In the genomic region with DNA sequence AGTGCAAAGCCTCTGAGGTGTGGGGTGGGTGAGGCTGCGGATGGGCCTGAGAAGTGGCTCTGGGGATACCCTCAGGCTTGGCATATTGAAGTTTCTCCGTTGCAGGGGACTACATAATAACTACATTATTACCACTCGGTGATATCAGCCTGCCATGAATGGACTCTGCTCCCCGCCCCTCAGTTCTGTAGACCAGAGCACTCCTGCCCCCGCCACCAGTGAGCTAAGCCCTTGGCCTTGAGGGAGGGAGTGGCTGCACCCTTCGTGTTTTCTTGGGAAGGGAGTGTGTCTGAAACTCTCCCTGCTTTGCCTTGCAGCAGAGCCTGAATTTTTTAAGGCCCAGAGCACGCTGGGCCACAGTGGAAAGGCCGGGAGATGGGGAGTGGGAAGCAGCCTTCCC, we compare ENCODE assay signal across 8 cellular contexts. TPM values are rescaled to one million over a fixed set of nuclear protein-coding genes. Genes with fewer than 3 reads are reported as not detected.
DNase-seq lines count a peak whose midpoint lies in the region; ATAC-seq and TF ChIP-seq lines count a peak whose summit lies in the region.

No MANE protein-coding gene starts in this region.

- peaks cover 46 to 67% (median 60%) of the 10 kb centered on the region in 7 donors for H3K4me1 Mint-ChIP-seq in naive thymus-derived CD4-positive, alpha-beta T cell

- POLR2A ChIA-PET in BJ (lab: Charles Lee): interaction anchor here (0.6 kb wide), 1 partner anchor 71 kb away, joined by 3 read pairs; no protein-coding TSS in a partner anchor
- POLR2A ChIA-PET in naive thymus-derived CD4-positive, alpha-beta T cell (lab: Charles Lee): interaction anchor here (0.6 to 9.5 kb wide), 16 partner anchors 9 to 175 kb away, joined by 3 to 203 read pairs (median 11); partner anchors contain the start of genes KDM2B, MORN3, SETD1B and TMEM120B

- H3K27me3 Mint-ChIP-seq in naive thymus-derived CD4-positive, alpha-beta T cell: no peaks in the 10 kb centered on the region

- H3K9me2 ChIP-seq in MM.1S (replicated peaks; ENCODE audit: insufficient read depth, low read length): no peaks in the 10 kb centered on the region

- H3K79me2 ChIP-seq in MM.1S (ENCODE audit: low read length) (peaks cover 12% of the 10 kb centered on the region), mammary epithelial cell (ENCODE audit: insufficient read depth, low read length) (peaks cover 50% of the 10 kb centered on the region)

- H3K9me3 ChIP-seq in MM.1S (replicated peaks; ENCODE audit: insufficient read depth, low read length): no peaks in the 10 kb centered on the region
- no peaks in the 10 kb centered on the region for H3K9me3 ChIP-seq in mammary epithelial cell (replicated peaks; ENCODE audit: insufficient read depth, low read length)
- no peaks in the 10 kb centered on the region for H3K9me3 ChIP-seq in naive thymus-derived CD4-positive, alpha-beta T cell (ENCODE audit: control insufficient read depth in 2 of 3, low read length in 3 of 3)

- H3K9me3 Mint-ChIP-seq in naive thymus-derived CD4-positive, alpha-beta T cell: no peaks in the 10 kb centered on the region

- H3K27ac ChIP-seq in MM.1S (ENCODE audit: low read length) (no peak overlapping the region), mammary epithelial cell (ENCODE audit: insufficient read depth, low read depth, low read length) (no peak overlapping the region)
- peak overlapping the region; percentile 97 for H3K27ac ChIP-seq in naive thymus-derived CD4-positive, alpha-beta T cell (ENCODE audit: low read depth, low read length)

- no peaks in the 10 kb centered on the region; the same call in 1 of the 2 replicates for H3F3A ChIP-seq in MM.1S (ENCODE audit: insufficient read depth, low read length)

- DNase-seq in BJ (ENCODE audit: low read depth) (no peak), MM.1S (no peak), mammary epithelial cell (no peak), NCI-H446 treated with DMSO at 0.1 percent for 48 hours (lab: John Stamatoyannopoulos, UW) (no peak)
- peak in 1 of 9 donors; percentile 31 for DNase-seq in naive thymus-derived CD4-positive, alpha-beta T cell

- BruUV-seq in mammary epithelial cell (replicated peaks; lab: Mats Ljungman, UMichigan): no TSS peak

- intact Hi-C loops in mammary epithelial cell (cut with micrococcal nuclease): no loop called here
- intact Hi-C loops in naive thymus-derived CD4-positive, alpha-beta T cell (cut with micrococcal nuclease): loop anchor here in 1 of 2 donors (5.0 kb wide), 2 partner anchors 91 to 164 kb away; partner anchors contain the start of gene RHOF

- H3K4me3 ChIP-seq in BJ (ENCODE audit: low read depth, low read length): peak overlapping the region; percentile 59
- peak overlapping the region; percentile 62 for H3K4me3 ChIP-seq in MM.1S (ENCODE audit: low read length)
- H3K4me3 ChIP-seq in mammary epithelial cell (replicated peaks in 1 of 3; ENCODE audit: insufficient read depth in 1 of 3, low read depth in 2 of 3, low read length in 3 of 3): peak overlapping the region in 1 of 3 experiments; percentile 70
- peak overlapping the region; percentile 77 for H3K4me3 ChIP-seq in naive thymus-derived CD4-positive, alpha-beta T cell (ENCODE audit: low read length)

- peak overlapping the region; percentile 76 to 99 (median 94) for H3K4me3 Mint-ChIP-seq in naive thymus-derived CD4-positive, alpha-beta T cell

- in situ Hi-C loops in mammary epithelial cell (cut with MboI; ENCODE audit: low sequenced_read_pairs in 2 of 2): no loop called here

- no peaks in the 10 kb centered on the region for H3K27me3 ChIP-seq in BJ (ENCODE audit: control insufficient read depth, insufficient read depth, low read length)
- no peaks in the 10 kb centered on the region for H3K27me3 ChIP-seq in MM.1S (replicated peaks; ENCODE audit: insufficient read depth, low read length)
- H3K27me3 ChIP-seq in mammary epithelial cell (ENCODE audit: insufficient read depth, low read length): no peaks in the 10 kb centered on the region
- H3K27me3 ChIP-seq in naive thymus-derived CD4-positive, alpha-beta T cell (ENCODE audit: control insufficient read depth in 2 of 2, insufficient read depth in 2 of 2, low read length in 2 of 2): no peaks in the 10 kb centered on the region

- peak overlapping the region; percentile 90 to 98 (median 95) for H3K27ac Mint-ChIP-seq in naive thymus-derived CD4-positive, alpha-beta T cell

- H2AFZ ChIP-seq in MM.1S (ENCODE audit: low read length): no peak overlapping the region
- H2AFZ ChIP-seq in mammary epithelial cell (ENCODE audit: low read depth, low read length): no peak overlapping the region

- H3K36me3 ChIP-seq in BJ (ENCODE audit: control insufficient read depth, insufficient read depth, low read length) (no peaks in the 10 kb centered on the region), MM.1S (replicated peaks; ENCODE audit: insufficient read depth, low read length) (no peaks in the 10 kb centered on the region), mammary epithelial cell (ENCODE audit: insufficient read depth, low read length) (no peaks in the 10 kb centered on the region)
- peaks cover 0 to 13% (median 0%) of the 10 kb centered on the region in 3 experiments for H3K36me3 ChIP-seq in naive thymus-derived CD4-positive, alpha-beta T cell (ENCODE audit: control insufficient read depth in 2 of 3, insufficient read depth in 3 of 3, low read length in 3 of 3)

- no peak overlapping the region for H3K9ac ChIP-seq in MM.1S (ENCODE audit: low read length)
- no peak overlapping the region for H3K9ac ChIP-seq in mammary epithelial cell (ENCODE audit: insufficient read depth, low read length)

- H4K20me1 ChIP-seq in MM.1S (ENCODE audit: insufficient read depth, low read length) (no peaks in the 10 kb centered on the region), mammary epithelial cell (ENCODE audit: insufficient read depth, low read length) (no peaks in the 10 kb centered on the region)

- CTCF ChIA-PET in BJ (lab: Yijun Ruan, JAX): interaction anchor here (0.6 to 6.3 kb wide), 5 partner anchors 9 to 129 kb away, joined by 3 to 75 read pairs (median 7); no protein-coding TSS in a partner anchor
- CTCF ChIA-PET in mammary epithelial cell (lab: Charles Lee; ENCODE audit: low non-redundant PET): no interaction called here
- CTCF ChIA-PET in naive thymus-derived CD4-positive, alpha-beta T cell (lab: Charles Lee): interaction anchor here (0.6 to 9.6 kb wide), 7 partner anchors 29 to 59 kb away, joined by 3 to 150 read pairs (median 11); partner anchors contain the start of gene MORN3

- H3K4me1 ChIP-seq in MM.1S (ENCODE audit: low read length) (peaks cover 6% of the 10 kb centered on the region; the same call in 1 of the 2 replicates), mammary epithelial cell (ENCODE audit: insufficient read depth, low read length) (peaks cover 21% of the 10 kb centered on the region)
- H3K4me1 ChIP-seq in naive thymus-derived CD4-positive, alpha-beta T cell (ENCODE audit: control insufficient read depth in 2 of 2, insufficient read depth in 2 of 2, low read length in 2 of 2): peaks cover 47 to 54% of the 10 kb centered on the region in 2 donors

- H3K36me3 Mint-ChIP-seq in naive thymus-derived CD4-positive, alpha-beta T cell: peaks cover 0 to 30% (median 11%) of the 10 kb centered on the region in 5 donors

- H3K4me2 ChIP-seq in MM.1S (ENCODE audit: low read depth, low read length) (peak overlapping the region; percentile 60; the same call in 1 of the 2 replicates), mammary epithelial cell (ENCODE audit: insufficient read depth, low read depth, low read length) (peak overlapping the region; percentile 83)

- dilution Hi-C loops in mammary epithelial cell (cut with HindIII; ENCODE audit: low sequenced_read_pairs): loop anchor here (25.0 kb wide), 1 partner anchor 134 kb away; no protein-coding TSS in a partner anchor

- ATAC-seq in naive thymus-derived CD4-positive, alpha-beta T cell: no peak
- ATAC-seq in GM21786 (IDR thresholded peaks at IDR 0.05; ENCODE audit: unreplicated experiment) (no peak), HG02840 (IDR thresholded peaks at IDR 0.05; ENCODE audit: low FRiP score, unreplicated experiment) (no peak), GM21717 (IDR thresholded peaks at IDR 0.05; ENCODE audit: unreplicated experiment) (no peak)

- 98% methylated on average over 8 of the region's 8 CpGs for WGBS in mammary epithelial cell (ENCODE audit: low coverage, missing lambda C conversion rate)

- TF ChIP-seq CTCF in BJ (IDR thresholded peaks at IDR 0.05; ENCODE audit: insufficient read depth, low read depth, low read length): no peak
- TF ChIP-seq CTCF in MM.1S (IDR thresholded peaks at IDR 0.05; ENCODE audit: low read length): no peak
- no peak for TF ChIP-seq CTCF in mammary epithelial cell (conservative IDR thresholded peaks at IDR 0.05 in 1 of 2, IDR thresholded peaks at IDR 0.05 in 1 of 2; ENCODE audit: extremely low read depth in 1 of 2, insufficient read depth in 1 of 2, low read depth in 1 of 2, low read length in 2 of 2)

RNA-seq across cellular contexts. Expression of gene ORAI1, which starts 1.7 kb away (rescaled TPM):
- polyA plus RNA-seq in BJ (2011; rRNA removed): 20.3 and 28.3 TPM in 2 replicates
- 20.6 and 20.8 TPM in 2 replicates for polyA minus RNA-seq in BJ (2011; rRNA and poly(A)+ RNA removed)
- 10 to 100 TPM in 1 of 2 donors, 1 to 10 TPM in 1; 3.3 to 23.1 TPM for total RNA-seq in mammary epithelial cell
- 21.8 TPM for polyA plus RNA-seq in mammary epithelial cell
- polyA minus RNA-seq in mammary epithelial cell: 10.4 TPM
- 10 to 100 TPM; 34.4 to 73.5 (median 50.6) TPM for total RNA-seq in naive thymus-derived CD4-positive, alpha-beta T cell
- polyA plus RNA-seq in naive thymus-derived CD4-positive, alpha-beta T cell: 100 to 1,000 TPM; 180 to 256 TPM

RNA-seq across cellular contexts. Expression of gene MORN3, which starts 41.4 kb away (rescaled TPM):
- polyA plus RNA-seq in BJ (2011; rRNA removed) (0.28 and 0.39 TPM in 2 replicates), mammary epithelial cell (0.01 TPM)
- 0.33 TPM in 1 of 2 replicates, not detected in the other for polyA minus RNA-seq in BJ (2011; rRNA and poly(A)+ RNA removed)
- not detected for total RNA-seq in mammary epithelial cell
- polyA minus RNA-seq in mammary epithelial cell: not detected
- total RNA-seq in naive thymus-derived CD4-positive, alpha-beta T cell: 10 to 100 TPM in 2 of 5 experiments, 1 to 10 TPM in 3; 2.3 to 19.2 (median 9.6) TPM
- polyA plus RNA-seq in naive thymus-derived CD4-positive, alpha-beta T cell: 1 to 10 TPM; 2.3 to 8.7 TPM

RNA-seq across cellular contexts. Expression of gene KDM2B, which starts 47.2 kb away (rescaled TPM):
- polyA plus RNA-seq in BJ (2011; rRNA removed): 7.9 and 15.0 TPM in 2 replicates
- polyA minus RNA-seq in BJ (2011; rRNA and poly(A)+ RNA removed): 15.6 and 22.4 TPM in 2 replicates
- total RNA-seq in mammary epithelial cell: 10 to 100 TPM; 18.3 to 21.7 TPM
- 14.3 TPM for polyA plus RNA-seq in mammary epithelial cell
- 20.8 TPM for polyA minus RNA-seq in mammary epithelial cell
- 10 to 100 TPM; 66.4 to 91.7 (median 80.7) TPM for total RNA-seq in naive thymus-derived CD4-positive, alpha-beta T cell
- 10 to 100 TPM; 12.6 to 22.5 TPM for polyA plus RNA-seq in naive thymus-derived CD4-positive, alpha-beta T cell
